In genomic region chr3:142174559-142174958, GRCh38 we compare ENCODE assay signal across 19 cellular contexts. TPM values are rescaled to one million over a fixed set of nuclear protein-coding genes. Genes with fewer than 3 reads are reported as not detected.
DNase-seq lines count a peak whose midpoint lies in the region; ATAC-seq and TF ChIP-seq lines count a peak whose summit lies in the region.
"Had no signal": no experiment of that assay in that cellular context is flagged by ENCODE, and none has a peak within 500 bp of the region (broad histone marks: within the 10 kb centered on the region; RNA-seq: fewer than 3 reads in every experiment).

No MANE protein-coding gene starts in this region.

- H3K9me3 Mint-ChIP-seq in activated naive CD8-positive, alpha-beta T cell treated with anti-CD3 and anti-CD28 coated beads, Interleukin-2, amount 10 ng/mL, durations not matched to agents 7 days and 5 days: no peaks in the 10 kb centered on the region
- no peaks in the 10 kb centered on the region for H3K9me3 Mint-ChIP-seq in activated naive CD8-positive, alpha-beta T cell treated with anti-CD3 and anti-CD28 coated beads for 36 hours
- H3K9me3 Mint-ChIP-seq in nephron progenitor cell: no peaks in the 10 kb centered on the region
- no peaks in the 10 kb centered on the region for H3K9me3 Mint-ChIP-seq in activated CD4-positive, alpha-beta memory T cell treated with anti-CD3 and anti-CD28 coated beads, Interleukin-2, amount 10 ng/mL, durations not matched to agents 7 days and 5 days
- H3K9me3 Mint-ChIP-seq: CD4-positive, alpha-beta memory T cell; HFFc6 had no signal

- CTCF ChIA-PET in activated CD4-positive, alpha-beta memory T cell treated with anti-CD3 and anti-CD28 coated beads, Interleukin-2, amount 10 ng/mL, durations not matched to agents 7 days and 5 days (lab: Charles Lee): interaction anchor here (0.9 to 1.4 kb wide), 3 partner anchors 9 to 106 kb away, joined by 3 to 5 read pairs (median 3); no protein-coding TSS in a partner anchor

- H4K20me1 ChIP-seq in OCI-LY1 (ENCODE audit: insufficient read depth, low read length): no peaks in the 10 kb centered on the region
- H4K20me1 ChIP-seq: BLaER1 had no signal

- peak overlapping the region; percentile 2 for H3K27ac ChIP-seq in OCI-LY1 (ENCODE audit: low read depth, low read length, poor library complexity, severe bottlenecking)
- no peak overlapping the region for H3K27ac ChIP-seq in right lobe of liver
- H3K27ac ChIP-seq: BLaER1 had no signal

- WGBS in right lobe of liver (ENCODE audit: insufficient coverage, low coverage, low lambda C conversion rate, missing lambda C conversion rate): 94% methylated on average over 2 of the region's 2 CpGs

- intact Hi-C loops in right lobe of liver (cut with DNase I): no loop called here

- H3K4me2 ChIP-seq in OCI-LY1 (ENCODE audit: low read length): no peak overlapping the region
- H3K4me2 ChIP-seq: BLaER1 had no signal

- H3K27ac Mint-ChIP-seq in activated naive CD8-positive, alpha-beta T cell treated with anti-CD3 and anti-CD28 coated beads, Interleukin-2, amount 10 ng/mL, durations not matched to agents 7 days and 5 days: no peak overlapping the region
- H3K27ac Mint-ChIP-seq in activated naive CD8-positive, alpha-beta T cell treated with anti-CD3 and anti-CD28 coated beads for 36 hours: no peak overlapping the region
- peak overlapping the region; percentile 13 for H3K27ac Mint-ChIP-seq in nephron progenitor cell
- no peak overlapping the region for H3K27ac Mint-ChIP-seq in activated CD4-positive, alpha-beta memory T cell treated with anti-CD3 and anti-CD28 coated beads, Interleukin-2, amount 10 ng/mL, durations not matched to agents 7 days and 5 days
- H3K27ac Mint-ChIP-seq: HFFc6 had no signal

- H3F3A ChIP-seq in OCI-LY1 (ENCODE audit: insufficient read depth, low read length): 0 out of 2 replicates have a peak, but pooled peaks cover 5% of the 10 kb centered on the region

- no peaks in the 10 kb centered on the region for H3K79me2 ChIP-seq in OCI-LY1 (ENCODE audit: insufficient read depth, low read length)

- no peak for TF ChIP-seq POLR2A in right lobe of liver (IDR thresholded peaks at IDR 0.05)

- H3K27me3 Mint-ChIP-seq in activated naive CD8-positive, alpha-beta T cell treated with anti-CD3 and anti-CD28 coated beads, Interleukin-2, amount 10 ng/mL, durations not matched to agents 7 days and 5 days: no peaks in the 10 kb centered on the region
- H3K27me3 Mint-ChIP-seq in activated naive CD8-positive, alpha-beta T cell treated with anti-CD3 and anti-CD28 coated beads for 36 hours: no peaks in the 10 kb centered on the region
- no peaks in the 10 kb centered on the region for H3K27me3 Mint-ChIP-seq in nephron progenitor cell (ENCODE audit: low read depth, poor library complexity)
- H3K27me3 Mint-ChIP-seq in activated CD4-positive, alpha-beta memory T cell treated with anti-CD3 and anti-CD28 coated beads, Interleukin-2, amount 10 ng/mL, durations not matched to agents 7 days and 5 days: no peaks in the 10 kb centered on the region
- H3K27me3 Mint-ChIP-seq: CD4-positive, alpha-beta memory T cell had no signal

- H3K9me3 ChIP-seq in OCI-LY1 (ENCODE audit: low read length) (no peaks in the 10 kb centered on the region), right lobe of liver (no peaks in the 10 kb centered on the region)
- H3K9me3 ChIP-seq: BLaER1 had no signal

- DNase-seq in activated naive CD8-positive, alpha-beta T cell treated with anti-CD3 and anti-CD28 coated beads, Interleukin-2, amount 10 ng/mL, durations not matched to agents 7 days and 5 days: no peak
- DNase-seq in activated naive CD8-positive, alpha-beta T cell treated with anti-CD3 and anti-CD28 coated beads for 36 hours: no peak
- DNase-seq in foreskin melanocyte (peak; percentile 11), nephron progenitor cell (no peak), retina (no peak), right lobe of liver (no peak)
- DNase-seq in activated CD4-positive, alpha-beta memory T cell treated with anti-CD3 and anti-CD28 coated beads, Interleukin-2, amount 10 ng/mL, durations not matched to agents 7 days and 5 days: no peak
- DNase-seq: 8988T; CD4-positive, alpha-beta memory T cell; DMS153; DMS79 treated with DMSO at 0.1 percent for 48 hours; GF-D8; GOT3; H7; HFFc6 had no signal

- POLR2A ChIA-PET in activated naive CD8-positive, alpha-beta T cell treated with anti-CD3 and anti-CD28 coated beads, Interleukin-2, amount 10 ng/mL, durations not matched to agents 7 days and 5 days (lab: Charles Lee): no interaction called here
- POLR2A ChIA-PET in activated CD4-positive, alpha-beta memory T cell treated with anti-CD3 and anti-CD28 coated beads, Interleukin-2, amount 10 ng/mL, durations not matched to agents 7 days and 5 days (lab: Charles Lee): no interaction called here

- ATAC-seq in activated naive CD8-positive, alpha-beta T cell treated with anti-CD3 and anti-CD28 coated beads, Interleukin-2, amount 10 ng/mL, durations not matched to agents 7 days and 5 days (ENCODE audit: low read depth): peak; percentile 54
- no peak for ATAC-seq in right lobe of liver
- ATAC-seq: HCT116 had no signal

- H3K4me3 Mint-ChIP-seq in activated naive CD8-positive, alpha-beta T cell treated with anti-CD3 and anti-CD28 coated beads, Interleukin-2, amount 10 ng/mL, durations not matched to agents 7 days and 5 days: no peak overlapping the region
- H3K4me3 Mint-ChIP-seq in activated naive CD8-positive, alpha-beta T cell treated with anti-CD3 and anti-CD28 coated beads for 36 hours: no peak overlapping the region
- no peak overlapping the region for H3K4me3 Mint-ChIP-seq in nephron progenitor cell
- H3K4me3 Mint-ChIP-seq in activated CD4-positive, alpha-beta memory T cell treated with anti-CD3 and anti-CD28 coated beads, Interleukin-2, amount 10 ng/mL, durations not matched to agents 7 days and 5 days: no peak overlapping the region
- H3K4me3 Mint-ChIP-seq: CD14-positive monocyte; CD4-positive, alpha-beta memory T cell; HFFc6 had no signal

- H2AFZ ChIP-seq in OCI-LY1 (ENCODE audit: low read length): no peak overlapping the region

- peaks cover 4% of the 10 kb centered on the region for H3K4me1 Mint-ChIP-seq in activated naive CD8-positive, alpha-beta T cell treated with anti-CD3 and anti-CD28 coated beads, Interleukin-2, amount 10 ng/mL, durations not matched to agents 7 days and 5 days
- no peaks in the 10 kb centered on the region for H3K4me1 Mint-ChIP-seq in activated naive CD8-positive, alpha-beta T cell treated with anti-CD3 and anti-CD28 coated beads for 36 hours
- no peaks in the 10 kb centered on the region for H3K4me1 Mint-ChIP-seq in nephron progenitor cell
- H3K4me1 Mint-ChIP-seq in activated CD4-positive, alpha-beta memory T cell treated with anti-CD3 and anti-CD28 coated beads, Interleukin-2, amount 10 ng/mL, durations not matched to agents 7 days and 5 days: peaks cover 2% of the 10 kb centered on the region
- H3K4me1 Mint-ChIP-seq: CD14-positive monocyte; CD4-positive, alpha-beta memory T cell had no signal

- H3K27me3 ChIP-seq in OCI-LY1 (ENCODE audit: insufficient read depth, low read length): no peaks in the 10 kb centered on the region
- H3K27me3 ChIP-seq in right lobe of liver: no peaks in the 10 kb centered on the region
- H3K27me3 ChIP-seq: BLaER1 had no signal

- H3K36me3 ChIP-seq in OCI-LY1 (ENCODE audit: insufficient read depth, low read length): peaks cover 33% of the 10 kb centered on the region
- peaks cover 0 to 6% (median 0%) of the 10 kb centered on the region in 4 donors for H3K36me3 ChIP-seq in right lobe of liver

- no peaks in the 10 kb centered on the region for H3K9me2 ChIP-seq in OCI-LY1 (ENCODE audit: low read depth, low read length)

- TF ChIP-seq CTCF in OCI-LY1 (IDR thresholded peaks at IDR 0.05; ENCODE audit: low read length) (no peak), nephron progenitor cell (IDR thresholded peaks at IDR 0.05) (no peak), right lobe of liver (IDR thresholded peaks at IDR 0.05) (no peak)

- H3K36me3 Mint-ChIP-seq in activated naive CD8-positive, alpha-beta T cell treated with anti-CD3 and anti-CD28 coated beads, Interleukin-2, amount 10 ng/mL, durations not matched to agents 7 days and 5 days: peaks cover 4% of the 10 kb centered on the region
- H3K36me3 Mint-ChIP-seq in activated naive CD8-positive, alpha-beta T cell treated with anti-CD3 and anti-CD28 coated beads for 36 hours: peaks cover 9% of the 10 kb centered on the region
- H3K36me3 Mint-ChIP-seq in nephron progenitor cell (ENCODE audit: low read depth): peaks cover 33% of the 10 kb centered on the region
- H3K36me3 Mint-ChIP-seq in activated CD4-positive, alpha-beta memory T cell treated with anti-CD3 and anti-CD28 coated beads, Interleukin-2, amount 10 ng/mL, durations not matched to agents 7 days and 5 days (ENCODE audit: low read depth): peaks cover 32% of the 10 kb centered on the region

- H3K4me3 ChIP-seq in OCI-LY1 (ENCODE audit: low read depth, low read length, poor library complexity, severe bottlenecking) (no peak overlapping the region), right lobe of liver (no peak overlapping the region)
- H3K4me3 ChIP-seq: BLaER1 had no signal

- peaks cover 11% of the 10 kb centered on the region for H3K4me1 ChIP-seq in OCI-LY1 (ENCODE audit: insufficient read depth, low read length, severe bottlenecking)
- H3K4me1 ChIP-seq in right lobe of liver: no peaks in the 10 kb centered on the region
- H3K4me1 ChIP-seq: BLaER1 had no signal

- no peak overlapping the region for H3K9ac ChIP-seq in OCI-LY1 (ENCODE audit: low read length)
- H3K9ac ChIP-seq: BLaER1 had no signal

RNA-seq across cellular contexts. Expression of gene TFDP2, which starts 25.2 kb away (rescaled TPM):
- 10 to 100 TPM; 32.1 to 37.1 TPM for total RNA-seq in activated naive CD8-positive, alpha-beta T cell treated with anti-CD3 and anti-CD28 coated beads, Interleukin-2, amount 10 ng/mL, durations not matched to agents 7 days and 5 days
- total RNA-seq in activated naive CD8-positive, alpha-beta T cell treated with anti-CD3 and anti-CD28 coated beads for 36 hours: 10 to 100 TPM; 28.1 to 32.0 TPM
- total RNA-seq in right lobe of liver: 10 to 100 TPM; 17.9 to 30.9 (median 24.1) TPM
- 10 to 100 TPM; 21.2 to 22.8 TPM for total RNA-seq in activated CD4-positive, alpha-beta memory T cell treated with anti-CD3 and anti-CD28 coated beads, Interleukin-2, amount 10 ng/mL, durations not matched to agents 7 days and 5 days

RNA-seq across cellular contexts. Expression of gene GK5, which starts 50.8 kb away (rescaled TPM):
- 10 to 100 TPM; 14.2 to 17.0 TPM for total RNA-seq in activated naive CD8-positive, alpha-beta T cell treated with anti-CD3 and anti-CD28 coated beads, Interleukin-2, amount 10 ng/mL, durations not matched to agents 7 days and 5 days
- 10 to 100 TPM in 1 of 2 experiments, 1 to 10 TPM in 1; 10.0 to 10.8 TPM for total RNA-seq in activated naive CD8-positive, alpha-beta T cell treated with anti-CD3 and anti-CD28 coated beads for 36 hours
- 1 to 10 TPM; 3.2 to 6.7 (median 5.1) TPM for total RNA-seq in right lobe of liver
- 10 to 100 TPM; 20.6 TPM for total RNA-seq in activated CD4-positive, alpha-beta memory T cell treated with anti-CD3 and anti-CD28 coated beads, Interleukin-2, amount 10 ng/mL, durations not matched to agents 7 days and 5 days
